In genomic region chr11:31509017-31509411, GRCh38 we compare ENCODE assay signal across 8 cellular contexts. TPM values are rescaled to one million over a fixed set of nuclear protein-coding genes. Genes with fewer than 3 reads are reported as not detected.
DNase-seq lines count a peak whose midpoint lies in the region; ATAC-seq, FAIRE-seq and TF ChIP-seq lines count a peak whose summit lies in the region.

No MANE protein-coding gene starts in this region.

- H3K4me3 ChIP-seq in GM12864 (ENCODE audit: low read depth, low read length): peak overlapping the region; percentile 96
- H3K4me3 ChIP-seq in LNCaP clone FGC (ENCODE audit: low read depth, low read length): peak overlapping the region; percentile 86
- peak overlapping the region; percentile 92 to 95 for H3K4me3 ChIP-seq in cardiac fibroblast (replicated peaks in 1 of 2; ENCODE audit: low read depth in 2 of 2, low read length in 2 of 2)
- peak overlapping the region; percentile 76 for H3K4me3 ChIP-seq in mesodermal cell (ENCODE audit: extremely low read depth, insufficient read depth, low read length, poor library complexity, severe bottlenecking)

- H3K27ac ChIP-seq in mesodermal cell (ENCODE audit: low read depth, low read length, severe bottlenecking): no peak overlapping the region

- no peak for DNase-seq in GM12864 (ENCODE audit: low read depth)
- no peak for DNase-seq in LNCaP clone FGC (ENCODE audit: low read depth)
- DNase-seq in cardiac fibroblast (ENCODE audit: low read depth in 2 of 2): no peak
- DNase-seq in HT-29 (ENCODE audit: low spot score): no peak
- no peak for DNase-seq in D721Med (ENCODE audit: insufficient read length, low spot score)
- no peak for DNase-seq in G401 (ENCODE audit: low spot score)

- H3K9me3 ChIP-seq in mesodermal cell (ENCODE audit: control insufficient read depth, low read length): no peaks in the 10 kb centered on the region

- in situ Hi-C loops in G401 (cut with HindIII; ENCODE audit: low sequenced_read_pairs): no loop called here

- peaks cover 10% of the 10 kb centered on the region for H3K36me3 ChIP-seq in mesodermal cell (ENCODE audit: control insufficient read depth, insufficient read depth, low read length)

- no peak for TF ChIP-seq CTCF in GM12864 (IDR thresholded peaks at IDR 0.05; ENCODE audit: low read depth, low read length, missing control alignments)
- no peak for TF ChIP-seq CTCF in LNCaP clone FGC (IDR thresholded peaks at IDR 0.05; ENCODE audit: control insufficient read depth, extremely low read depth, insufficient read depth)
- no peak for TF ChIP-seq CTCF in cardiac fibroblast (IDR thresholded peaks at IDR 0.05; ENCODE audit: low read depth, low read length)
- TF ChIP-seq CTCF in D721Med (IDR thresholded peaks at IDR 0.05; ENCODE audit: insufficient read depth, missing control alignments): no peak

- FAIRE-seq in D721Med (lab: Jason Lieb, UNC): no peak

- no peaks in the 10 kb centered on the region for H3K4me1 ChIP-seq in mesodermal cell (ENCODE audit: control insufficient read depth, insufficient read depth, low read length, poor library complexity, severe bottlenecking)

- ATAC-seq in GM21526 (IDR thresholded peaks at IDR 0.05; ENCODE audit: low FRiP score, unreplicated experiment): peak; percentile 13

- 0% methylated on average over 2 to 3 of the region's 8 CpGs for WGBS in mesodermal cell (ENCODE audit: insufficient coverage in 2 of 2), 2 experiments

RNA-seq across cellular contexts. Expression of gene IMMP1L, which starts 0.4 kb away (rescaled TPM):
- polyA plus RNA-seq in mesodermal cell (2013, experiment 1 of 2): 33.4 TPM
- polyA plus RNA-seq in mesodermal cell (2013, experiment 2 of 2): 33.7 TPM
- total RNA-seq in HT-29 (2014; rRNA removed; shearing (Covaris generic)): 13.5 and 26.2 TPM in 2 replicates
- total RNA-seq in G401 (2014; rRNA removed; shearing (Covaris generic)): 74.3 and 96.1 TPM in 2 replicates

RNA-seq across cellular contexts. Expression of gene ELP4, which starts 0.6 kb away (rescaled TPM):
- polyA plus RNA-seq in mesodermal cell (2013, experiment 1 of 2): 20.5 TPM
- polyA plus RNA-seq in mesodermal cell (2013, experiment 2 of 2): 22.7 TPM
- 23.0 and 24.6 TPM in 2 replicates for total RNA-seq in HT-29 (2014; rRNA removed; shearing (Covaris generic))
- 36.5 and 48.8 TPM in 2 replicates for total RNA-seq in G401 (2014; rRNA removed; shearing (Covaris generic))
